Comparison of ENCODE assay signal across 22 cellular contexts in the genomic region with DNA sequence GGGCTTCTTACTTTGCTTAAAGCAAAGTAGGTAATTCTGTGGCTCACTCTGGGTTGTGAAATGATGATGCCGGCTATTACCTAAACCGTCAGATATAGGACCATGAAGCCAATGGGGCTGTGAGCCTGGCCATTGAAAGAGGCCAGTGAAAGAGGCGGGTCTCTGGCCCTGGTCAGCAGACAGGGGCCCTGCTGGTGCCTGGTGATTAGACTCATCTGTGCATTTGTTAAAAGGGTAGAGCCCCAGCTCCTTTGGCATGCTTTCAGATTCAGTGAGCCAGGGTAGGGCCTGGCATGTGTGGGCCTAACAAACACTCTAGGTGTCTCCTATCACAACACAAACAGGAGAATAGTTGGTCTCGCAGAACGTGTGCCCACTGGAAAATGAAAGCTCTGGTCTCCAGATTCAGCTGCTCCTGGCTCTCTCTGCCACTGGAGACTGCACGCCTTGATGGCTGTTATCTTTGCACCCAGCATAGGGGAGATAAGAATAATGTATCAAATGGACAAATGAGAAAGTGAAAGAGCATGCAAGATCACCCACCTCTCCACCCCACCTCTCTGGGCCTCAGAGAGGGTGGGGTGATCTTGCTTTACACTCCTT. TPM values are rescaled to one million over a fixed set of nuclear protein-coding genes. Genes with fewer than 3 reads are reported as not detected.
A peak's percentile ranks its signal among the peaks of the same experiment; 100 is the strongest.
DNase-seq lines count a peak whose midpoint lies in the region; ATAC-seq, FAIRE-seq and TF ChIP-seq lines count a peak whose summit lies in the region.
"Had no signal": no experiment of that assay in that cellular context is flagged by ENCODE, and none has a peak within 500 bp of the region (broad histone marks: within the 10 kb centered on the region; RNA-seq: fewer than 3 reads in every experiment).

No MANE protein-coding gene starts in this region.

- no peak overlapping the region for H3K4me3 ChIP-seq in ACC112 (ENCODE audit: low read depth, low read length)
- H3K4me3 ChIP-seq: GM23248 had no signal

- FAIRE-seq in GM19239 (lab: Jason Lieb, UNC): no peak

- no peaks in the 10 kb centered on the region for H3K36me3 ChIP-seq in ACC112 (ENCODE audit: insufficient read depth, low read length)

- no peak overlapping the region for H3K27ac ChIP-seq in ACC112 (ENCODE audit: low read depth, low read length)
- H3K27ac ChIP-seq: GM23248 had no signal

- H2AFZ ChIP-seq in ACC112 (ENCODE audit: low read length, unreplicated experiment): peak overlapping the region; percentile 33
- H2AFZ ChIP-seq: GM23248 had no signal

- peak; percentile 51 for ATAC-seq in omental fat pad (ENCODE audit: low FRiP score)
- no peak for ATAC-seq in HG03354 (IDR thresholded peaks at IDR 0.05; ENCODE audit: poor library complexity, severe bottlenecking, unreplicated experiment)
- no peak for ATAC-seq in GM18498 (IDR thresholded peaks at IDR 0.05; ENCODE audit: unreplicated experiment)
- ATAC-seq: HCT116, Panc1 had no signal

- no peak for TF ChIP-seq CTCF in omental fat pad (IDR thresholded peaks at IDR 0.05)

- no peaks in the 10 kb centered on the region for H3K4me1 ChIP-seq in ACC112 (ENCODE audit: control insufficient read depth, insufficient read depth, low read length, unreplicated experiment)

- peaks cover 40% of the 10 kb centered on the region for H3K27me3 ChIP-seq in ACC112 (ENCODE audit: insufficient read depth, low read length)

- H3K79me2 ChIP-seq in ACC112 (ENCODE audit: control insufficient read depth, insufficient read depth, low read length, unreplicated experiment): no peaks in the 10 kb centered on the region

- DNase-seq in COR-L47 (lab: John Stamatoyannopoulos, UW) (peak; percentile 15), SK-N-DZ (ENCODE audit: low spot score) (peak; percentile 23), omental fat pad (ENCODE audit: low spot score) (no peak), GM19239 (ENCODE audit: insufficient read length, low spot score) (no peak)
- DNase-seq in activated CD8-positive, alpha-beta memory T cell treated with anti-CD3 and anti-CD28 coated beads for 24 hours: no peak
- DNase-seq: DMS 273 treated with DMSO at 0.1 percent for 48 hours, DND-41, GM23248, NCI-H1092 treated with DMSO at 0.1 percent for 48 hours, NCI-H146, NCI-H2227 treated with DMSO at 0.1 percent for 48 hours, NCI-H524 had no signal

RNA-seq across cellular contexts. Expression of gene LRRC30, which starts 6.9 kb away (rescaled TPM):
- not detected in 2 replicates for polyA plus RNA-seq in SK-N-DZ (2014; cell fraction: cytosol; rRNA removed)
- not detected in 2 replicates for polyA plus RNA-seq in SK-N-DZ (2014; cell fraction: nucleus; rRNA removed)
- not detected for total RNA-seq in omental fat pad
- total RNA-seq: G401, GM23248, LHCN-M2, SK-MEL-5 had no signal
- polyA plus RNA-seq: AG04450, CD14-positive monocyte, GM23248 had no signal

Comparison
In these comparisons a context has a peak if more than half of its experiments do, and no peak if none do; other contexts are left out.
1. DNase-seq: peak in COR-L47 (single experiment) and SK-N-DZ (single experiment); none in omental fat pad (single experiment), activated CD8-positive, alpha-beta memory T cell treated with anti-CD3 and anti-CD28 coated beads for 24 hours (single experiment) and GM19239 (single experiment).